8 cellular contexts compared by ENCODE assay signal in genomic region chr14:24271134-24271833, GRCh38. TPM values are rescaled to one million over a fixed set of nuclear protein-coding genes. Genes with fewer than 3 reads are reported as not detected.
DNase-seq lines count a peak whose midpoint lies in the region; ATAC-seq and TF ChIP-seq lines count a peak whose summit lies in the region.

Gene RABGGTA, minus strand, starts transcription at chr14:24271597. Its CDS starts 482 bp downstream, at chr14:24271115.

- peak; percentile 27 for DNase-seq in GF-D8 (lab: John Stamatoyannopoulos, UW)
- DNase-seq in HCEC 1CT, result peak; percentile 88
- DNase-seq in MM.1S, result peak; percentile 91
- DNase-seq in SJCRH30, result peak; percentile 87 to 90
- peak; percentile 71 to 88 (median 80) for DNase-seq in activated naive CD4-positive, alpha-beta T cell (lab: John Stamatoyannopoulos, UW)
- peak; percentile 45 for DNase-seq in non-pigmented ciliary epithelial cell (ENCODE audit: low read depth)
- peak; percentile 88 for DNase-seq in superior temporal gyrus (ENCODE audit: extremely low spot score)

- H4K20me1 ChIP-seq in MM.1S (ENCODE audit: insufficient read depth, low read length), result no peaks in the 10 kb centered on the region

- H3K27ac ChIP-seq in MM.1S (ENCODE audit: low read length) (peak within 1 kb of the TSS; percentile 73), SJCRH30 (peak within 1 kb of the TSS; percentile 72), gastroesophageal sphincter (peak within 1 kb of the TSS; percentile 89 to 98 (median 96))

- peak; percentile 98 for ATAC-seq in gastroesophageal sphincter

- H3K27me3 ChIP-seq in MM.1S (replicated peaks; ENCODE audit: insufficient read depth, low read length) (no peaks in the 10 kb centered on the region), SJCRH30 (no peaks in the 10 kb centered on the region), gastroesophageal sphincter (no peaks in the 10 kb centered on the region)

- H3K4me3 ChIP-seq in MM.1S (ENCODE audit: low read length) (peak within 1 kb of the TSS; percentile 77), SJCRH30 (peak within 1 kb of the TSS; percentile 80), gastroesophageal sphincter (peak within 1 kb of the TSS; percentile 74 to 89)

- TF ChIP-seq EP300 in gastroesophageal sphincter (IDR thresholded peaks at IDR 0.05), result no peak

- 0 out of 2 replicates have a peak, but pooled peaks cover 6% of the 10 kb centered on the region for H3F3A ChIP-seq in MM.1S (ENCODE audit: insufficient read depth, low read length)

- peak; percentile 60 to 71 for TF ChIP-seq POLR2A in gastroesophageal sphincter (IDR thresholded peaks at IDR 0.05)

- H3K79me2 ChIP-seq in MM.1S (ENCODE audit: low read length), result 0 out of 2 replicates have a peak, but pooled peaks cover 5% of the 10 kb centered on the region

- peak within 1 kb of the TSS; percentile 94 for H3K9ac ChIP-seq in MM.1S (ENCODE audit: low read length)

- H3K4me1 ChIP-seq in MM.1S (ENCODE audit: low read length), result peaks cover 19% of the 10 kb centered on the region
- H3K4me1 ChIP-seq in SJCRH30, result no peaks in the 10 kb centered on the region
- H3K4me1 ChIP-seq in gastroesophageal sphincter, result peaks cover 0 to 19% (median 6%) of the 10 kb centered on the region in 3 donors

- H2AFZ ChIP-seq in MM.1S (ENCODE audit: low read length), result peak within 1 kb of the TSS; percentile 65

- H3K9me3 ChIP-seq in MM.1S (replicated peaks; ENCODE audit: insufficient read depth, low read length) (no peaks in the 10 kb centered on the region), SJCRH30 (replicated peaks) (no peaks in the 10 kb centered on the region), gastroesophageal sphincter (no peaks in the 10 kb centered on the region)

- peak; percentile 49 for TF ChIP-seq CTCF in MM.1S (IDR thresholded peaks at IDR 0.05; ENCODE audit: low read length)
- peak in 3 of 4 experiments; percentile 77 to 88 (median 78) for TF ChIP-seq CTCF in gastroesophageal sphincter (IDR thresholded peaks at IDR 0.05)

- H3K4me2 ChIP-seq in MM.1S (ENCODE audit: low read depth, low read length), result peak within 1 kb of the TSS; percentile 92

- no peaks in the 10 kb centered on the region for H3K9me2 ChIP-seq in MM.1S (replicated peaks; ENCODE audit: insufficient read depth, low read length)

- H3K36me3 ChIP-seq in MM.1S (replicated peaks; ENCODE audit: insufficient read depth, low read length) (no peaks in the 10 kb centered on the region), SJCRH30 (no peaks in the 10 kb centered on the region), gastroesophageal sphincter (peaks cover 0 to 38% of the 10 kb centered on the region in 2 donors)

- WGBS in gastroesophageal sphincter (ENCODE audit: low coverage in 1 of 2), 2 donors, result 0 to 2% methylated on average over 8 of the region's 61 CpGs

RNA-seq across cellular contexts. Expression of gene RABGGTA, which starts in this region (rescaled TPM):
- 10.5 and 11.6 TPM in 2 replicates for total RNA-seq in SJCRH30 (2014; rRNA removed; shearing (Covaris generic))
- total RNA-seq in gastroesophageal sphincter, result 10 to 100 TPM; 12.9 to 27.6 (median 16.5) TPM

Comparison
In these comparisons a context has a peak if more than half of its experiments do, and no peak if none do; other contexts are left out.
1. Peak in every context shown above with its lines: DNase-seq, ATAC-seq, H3K4me3 ChIP-seq and H3K27ac ChIP-seq.
2. DNase-seq: peak in every context shown above with its lines; median percentile 91 in MM.1S; 88 in SJCRH30; 88 in HCEC 1CT; 88 in superior temporal gyrus; 80 in activated naive CD4-positive, alpha-beta T cell; 45 in non-pigmented ciliary epithelial cell; 27 in GF-D8.